In genomic region chr15:86317379-86317745, GRCh38 we compare ENCODE assay signal across 1 cellular context.
TF ChIP-seq lines count a peak whose summit lies in the region.

No MANE protein-coding gene starts in this region.

TF ChIP-seq in WTC11, 78 proteins besides CTCF, POLR2A, EP300 and RAD21 (continued from another document):
- TF ChIP-seq MLX (CRISPR knock-in tag; IDR thresholded peaks at IDR 0.05) = no peak
- TF ChIP-seq ZNF396 (CRISPR knock-in tag; IDR thresholded peaks at IDR 0.05; ENCODE audit: borderline replicate concordance) = no peak
- TF ChIP-seq NR3C1 (CRISPR knock-in tag; conservative IDR thresholded peaks at IDR 0.05; ENCODE audit: low read depth) = no peak
- no peak for TF ChIP-seq IRF1 (CRISPR knock-in tag; IDR thresholded peaks at IDR 0.05)
- no peak for TF ChIP-seq CREB1 (CRISPR knock-in tag; IDR thresholded peaks at IDR 0.05)
- TF ChIP-seq ZNF138 (CRISPR knock-in tag; conservative IDR thresholded peaks at IDR 0.05) = no peak
- TF ChIP-seq JUN (CRISPR knock-in tag; IDR thresholded peaks at IDR 0.05) = no peak
- no peak for TF ChIP-seq ZSCAN18 (CRISPR knock-in tag; IDR thresholded peaks at IDR 0.05)
